ENCODE assay signal across 1 cellular context in genomic region chr22:26463688-26464087, GRCh38.
TF ChIP-seq lines count a peak whose summit lies in the region.

No MANE protein-coding gene starts in this region.

TF ChIP-seq in endothelial cell of umbilical vein, 7 proteins besides CTCF, POLR2A, EP300 and RAD21:
- TF ChIP-seq FOS (IDR thresholded peaks at IDR 0.05; ENCODE audit: borderline replicate concordance, insufficient read depth, low read length) (no peak), GATA2 (IDR thresholded peaks at IDR 0.05; ENCODE audit: insufficient read depth, insufficient read length, low read depth, low read length) (no peak), POLR2AphosphoS5 (IDR thresholded peaks at IDR 0.05; ENCODE audit: insufficient read depth, low read depth, low read length) (no peak), MAX (IDR thresholded peaks at IDR 0.05; ENCODE audit: insufficient read depth, insufficient read length) (no peak), EZH2 (IDR thresholded peaks at IDR 0.05; ENCODE audit: borderline replicate concordance, low read depth, low read length, severe bottlenecking) (no peak), MYC (IDR thresholded peaks at IDR 0.05; ENCODE audit: low read depth, low read length) (no peak), JUN (IDR thresholded peaks at IDR 0.05; ENCODE audit: borderline replicate concordance, insufficient read depth, insufficient read length, low read depth) (no peak)
TF ChIP-seq in endothelial cell of umbilical vein: peak in this region for 0.
